In genomic region chr14:71139058-71139946, GRCh38 we compare ENCODE assay signal across 8 cellular contexts.
DNase-seq lines count a peak whose midpoint lies in the region; ATAC-seq and TF ChIP-seq lines count a peak whose summit lies in the region.

No MANE protein-coding gene starts in this region.

- no peak for TF ChIP-seq POLR2A in sigmoid colon (IDR thresholded peaks at IDR 0.05)

- H3K4me3 ChIP-seq in LNCaP clone FGC (ENCODE audit: low read depth, low read length) (no peak overlapping the region), astrocyte of the cerebellum (ENCODE audit: low read depth, low read length) (no peak overlapping the region), sigmoid colon (no peak overlapping the region)

- 63 to 71% methylated on average over 37 of the region's 37 CpGs for WGBS in sigmoid colon, 2 donors

- no peak for ATAC-seq in GM21825 (IDR thresholded peaks at IDR 0.05; ENCODE audit: unreplicated experiment)
- no peak for ATAC-seq in GM18861 (IDR thresholded peaks at IDR 0.05; ENCODE audit: unreplicated experiment)

- H3K27ac ChIP-seq in sigmoid colon: no peak overlapping the region

- DNase-seq in ELF-1 (ENCODE audit: low read depth, low spot score): peak; percentile 69
- no peak for DNase-seq in LNCaP clone FGC (ENCODE audit: low read depth)
- DNase-seq in T follicular helper cell (ENCODE audit: low read depth): peak; percentile 39
- no peak for DNase-seq in astrocyte of the cerebellum (ENCODE audit: low read depth)
- DNase-seq in hepatic stellate cell (ENCODE audit: low spot score): peak; percentile 70
- DNase-seq in sigmoid colon: no peak

- in situ Hi-C loops in astrocyte of the cerebellum (cut with HindIII; ENCODE audit: low sequenced_read_pairs): no loop called here

- no peaks in the 10 kb centered on the region for H3K9me3 ChIP-seq in sigmoid colon

- peak; percentile 97 for TF ChIP-seq CTCF in LNCaP clone FGC (IDR thresholded peaks at IDR 0.05; ENCODE audit: control insufficient read depth, extremely low read depth, insufficient read depth)
- peak; percentile 90 for TF ChIP-seq CTCF in astrocyte of the cerebellum (IDR thresholded peaks at IDR 0.05; ENCODE audit: low read depth, low read length, missing control alignments)
- TF ChIP-seq CTCF in sigmoid colon (IDR thresholded peaks at IDR 0.05): peak; percentile 77 to 95 (median 90)

- no peaks in the 10 kb centered on the region for H3K36me3 ChIP-seq in sigmoid colon

- intact Hi-C loops in sigmoid colon (cut with DNase I): loop anchor here (5.0 kb wide), 1 partner anchor 183 kb away; the partner anchor contains the start of gene SIPA1L1

- H3K4me1 ChIP-seq in sigmoid colon: peaks cover 0 to 13% (median 4%) of the 10 kb centered on the region in 4 donors

- H3K27me3 ChIP-seq in sigmoid colon: no peaks in the 10 kb centered on the region

- no peak for TF ChIP-seq EP300 in sigmoid colon (IDR thresholded peaks at IDR 0.05)

Comparison
In these comparisons a context has a peak if more than half of its experiments do, and no peak if none do; other contexts are left out.
1. DNase-seq: peak in ELF-1 (single experiment), T follicular helper cell (single experiment) and hepatic stellate cell (single experiment); none in LNCaP clone FGC (single experiment), astrocyte of the cerebellum (single experiment) and sigmoid colon (single experiment).
2. Peak in every context shown above with its lines, with median percentiles within 50 percentile points of each other: CTCF ChIP-seq.